9 cellular contexts compared by ENCODE assay signal in the genomic region with DNA sequence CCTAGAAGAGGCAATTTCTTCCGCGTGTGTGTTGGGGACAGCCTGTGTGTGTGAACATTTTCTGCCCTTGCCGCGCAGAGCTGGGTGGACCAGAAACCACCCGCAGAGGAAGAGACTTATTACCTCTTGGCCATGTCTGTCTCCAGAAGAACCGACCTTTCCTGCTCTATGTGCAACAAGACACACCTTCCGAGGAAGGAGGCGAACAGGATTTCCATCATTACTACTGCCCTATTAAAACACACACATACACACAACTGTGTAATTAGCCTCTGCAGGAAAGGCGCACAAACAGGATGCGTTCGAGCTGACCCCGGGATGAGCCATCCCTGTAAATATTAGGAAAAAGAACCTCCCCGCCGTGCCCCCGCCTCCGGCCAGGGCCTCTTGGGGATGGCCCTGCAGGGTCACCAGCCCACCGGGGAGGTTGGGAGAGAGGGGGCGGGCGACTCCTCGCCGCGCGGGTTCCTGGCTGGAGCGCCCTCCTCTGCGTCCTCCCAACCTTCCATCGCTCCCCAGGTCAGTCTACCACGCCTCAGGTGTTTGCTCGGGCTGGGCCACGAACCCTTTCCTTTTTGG. TPM values are rescaled to one million over a fixed set of nuclear protein-coding genes. Genes with fewer than 3 reads are reported as not detected.
DNase-seq lines count a peak whose midpoint lies in the region; ATAC-seq lines count a peak whose summit lies in the region.
"Had no signal": no experiment of that assay in that cellular context is flagged by ENCODE, and none has a peak within 500 bp of the region (broad histone marks: within the 10 kb centered on the region; RNA-seq: fewer than 3 reads in every experiment).

No MANE protein-coding gene starts in this region.

- no peaks in the 10 kb centered on the region for H3K27me3 Mint-ChIP-seq in activated T-helper 17 cell treated with anti-CD3 and anti-CD28 coated beads, Interleukin-2, amount 50 U/mL, for 72 hours
- H3K27me3 Mint-ChIP-seq in stimulated activated memory B cell treated with anti-CD40 and anti-IgM and Interleukin-4, amounts not matched to agents 10 μg/mL and 1 μg/mL and 100 μg/mL, for 72 hours = peaks cover 22% of the 10 kb centered on the region

- H3K4me1 ChIP-seq in iPS DF 6.9 (ENCODE audit: control insufficient read depth, insufficient read depth, low read length) = peaks cover 2% of the 10 kb centered on the region; the same call in 1 of the 2 replicates

- DNase-seq in iPS DF 6.9 (ENCODE audit: low read depth, low spot score) (no peak), T1000 (lab: John Stamatoyannopoulos, UW) (no peak), amygdala (lab: John Stamatoyannopoulos, UW) (no peak), ecto neural progenitor cell (ENCODE audit: low spot score) (no peak)
- no peak for DNase-seq in NK-92 treated with Interleukin-12 subunit alpha and Interleukin-12 subunit beta, amount 100 ng/mL, for 24 hours (lab: John Stamatoyannopoulos, UW)

- peaks cover 36% of the 10 kb centered on the region for H3K36me3 Mint-ChIP-seq in activated T-helper 17 cell treated with anti-CD3 and anti-CD28 coated beads, Interleukin-2, amount 50 U/mL, for 72 hours (ENCODE audit: low read depth)
- no peaks in the 10 kb centered on the region for H3K36me3 Mint-ChIP-seq in stimulated activated memory B cell treated with anti-CD40 and anti-IgM and Interleukin-4, amounts not matched to agents 10 μg/mL and 1 μg/mL and 100 μg/mL, for 72 hours

- H3K27ac Mint-ChIP-seq in activated T-helper 17 cell treated with anti-CD3 and anti-CD28 coated beads, Interleukin-2, amount 50 U/mL, for 72 hours = peak overlapping the region; percentile 73
- H3K27ac Mint-ChIP-seq in stimulated activated memory B cell treated with anti-CD40 and anti-IgM and Interleukin-4, amounts not matched to agents 10 μg/mL and 1 μg/mL and 100 μg/mL, for 72 hours = no peak overlapping the region

- H3K4me3 ChIP-seq in iPS DF 6.9 (ENCODE audit: low read length) = peak overlapping the region; percentile 57; the same call in 1 of the 2 replicates

- peak; percentile 21 for ATAC-seq in HG03045 (IDR thresholded peaks at IDR 0.05; ENCODE audit: unreplicated experiment)
- no peak for ATAC-seq in activated T-helper 17 cell treated with anti-CD3 and anti-CD28 coated beads, Interleukin-2, amount 50 U/mL, for 72 hours (replicated peaks)
- ATAC-seq in stimulated activated memory B cell treated with anti-CD40 and anti-IgM and Interleukin-4, amounts not matched to agents 10 μg/mL and 1 μg/mL and 100 μg/mL, for 72 hours = peak; percentile 17

- no CpG with 5 or more reads among the region's 29 CpGs for WGBS in iPS DF 6.9 (ENCODE audit: insufficient coverage, insufficient read length)

- H3K27ac ChIP-seq in iPS DF 6.9 (ENCODE audit: low read length) = no peak overlapping the region

- no peaks in the 10 kb centered on the region for H3K36me3 ChIP-seq in iPS DF 6.9 (ENCODE audit: control insufficient read depth, insufficient read depth, low read length)

- H3K27me3 ChIP-seq in iPS DF 6.9 (ENCODE audit: control insufficient read depth, insufficient read depth, low read length) = peaks cover 12% of the 10 kb centered on the region; the same call in 1 of the 2 replicates

- peaks cover 9% of the 10 kb centered on the region for H3K4me1 Mint-ChIP-seq in activated T-helper 17 cell treated with anti-CD3 and anti-CD28 coated beads, Interleukin-2, amount 50 U/mL, for 72 hours
- peaks cover 11% of the 10 kb centered on the region for H3K4me1 Mint-ChIP-seq in stimulated activated memory B cell treated with anti-CD40 and anti-IgM and Interleukin-4, amounts not matched to agents 10 μg/mL and 1 μg/mL and 100 μg/mL, for 72 hours

- no peaks in the 10 kb centered on the region for H3K9me3 Mint-ChIP-seq in activated T-helper 17 cell treated with anti-CD3 and anti-CD28 coated beads, Interleukin-2, amount 50 U/mL, for 72 hours
- peaks cover 3% of the 10 kb centered on the region for H3K9me3 Mint-ChIP-seq in stimulated activated memory B cell treated with anti-CD40 and anti-IgM and Interleukin-4, amounts not matched to agents 10 μg/mL and 1 μg/mL and 100 μg/mL, for 72 hours

- no peaks in the 10 kb centered on the region for H3K9me3 ChIP-seq in iPS DF 6.9 (ENCODE audit: control insufficient read depth, insufficient read depth, low read length)

- H3K4me3 Mint-ChIP-seq in activated T-helper 17 cell treated with anti-CD3 and anti-CD28 coated beads, Interleukin-2, amount 50 U/mL, for 72 hours = peak overlapping the region; percentile 92
- peak overlapping the region; percentile 50 for H3K4me3 Mint-ChIP-seq in stimulated activated memory B cell treated with anti-CD40 and anti-IgM and Interleukin-4, amounts not matched to agents 10 μg/mL and 1 μg/mL and 100 μg/mL, for 72 hours

RNA-seq across cellular contexts. Expression of a gene that starts 0.5 kb away (rescaled TPM):
- 100 to 1,000 TPM; 127 to 148 TPM for total RNA-seq in activated T-helper 17 cell treated with anti-CD3 and anti-CD28 coated beads, Interleukin-2, amount 50 U/mL, for 72 hours

RNA-seq across cellular contexts. Expression of a gene that starts 39.8 kb away (rescaled TPM):
- 1 to 10 TPM in 1 of 2 donors, under 1 TPM in 1; 0.77 to 1.0 TPM for total RNA-seq in activated T-helper 17 cell treated with anti-CD3 and anti-CD28 coated beads, Interleukin-2, amount 50 U/mL, for 72 hours
- total RNA-seq: RPMI7951 had no signal
